Comparison of ENCODE assay signal across 1 cellular context in the genomic region with DNA sequence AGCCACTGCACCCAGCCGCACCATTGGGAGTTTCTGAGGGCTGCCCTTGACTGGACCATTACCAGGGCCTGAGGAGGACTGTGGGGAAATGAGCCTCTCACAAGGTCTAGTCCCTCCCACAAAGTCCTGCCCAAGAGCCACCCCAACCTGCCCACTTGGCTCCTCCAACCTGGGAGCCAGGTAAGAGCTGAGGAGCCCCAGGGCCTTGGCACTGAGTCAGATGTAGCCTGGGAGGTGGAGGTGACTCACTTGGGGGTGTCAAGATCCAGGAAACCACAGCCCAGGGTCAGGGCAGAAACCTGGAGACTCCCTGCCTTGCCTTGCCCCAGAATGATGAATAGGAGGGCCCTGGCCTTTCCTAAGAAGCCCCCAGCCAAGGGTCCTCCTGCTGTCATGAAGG.
TF ChIP-seq lines count a peak whose summit lies in the region.

No MANE protein-coding gene starts in this region.

TF ChIP-seq in HepG2, 621 proteins besides CTCF, POLR2A, EP300 and RAD21:
- TF ChIP-seq SNAI1 (CRISPR knock-in tag; IDR thresholded peaks at IDR 0.05; ENCODE audit: borderline replicate concordance), result no peak
- TF ChIP-seq MBD4 (IDR thresholded peaks at IDR 0.05; ENCODE audit: borderline replicate concordance, low read length), result no peak
- no peak for TF ChIP-seq HES4 (CRISPR knock-in tag; IDR thresholded peaks at IDR 0.05; ENCODE audit: borderline replicate concordance)
- TF ChIP-seq MEIS2 (CRISPR knock-in tag; IDR thresholded peaks at IDR 0.05), result no peak
- TF ChIP-seq SAP130 (CRISPR knock-in tag; IDR thresholded peaks at IDR 0.05; ENCODE audit: low read depth), result no peak
- TF ChIP-seq ZNF850 (CRISPR knock-in tag; conservative IDR thresholded peaks at IDR 0.05), result no peak
- TF ChIP-seq ZNF580 (CRISPR knock-in tag; IDR thresholded peaks at IDR 0.05; ENCODE audit: borderline replicate concordance, low read depth), result no peak
- no peak for TF ChIP-seq TBX2 (CRISPR knock-in tag; IDR thresholded peaks at IDR 0.05; ENCODE audit: borderline replicate concordance)
